In genomic region chr13:34719060-34719875, GRCh38 we compare ENCODE assay signal across 23 cellular contexts.
A peak's percentile ranks its signal among the peaks of the same experiment; 100 is the strongest.
DNase-seq lines count a peak whose midpoint lies in the region; ATAC-seq, FAIRE-seq and TF ChIP-seq lines count a peak whose summit lies in the region.
"Had no signal": no experiment of that assay in that cellular context is flagged by ENCODE, and none has a peak within 500 bp of the region (broad histone marks: within the 10 kb centered on the region; RNA-seq: fewer than 3 reads in every experiment).

No MANE protein-coding gene starts in this region.

- peak; percentile 82 for FAIRE-seq in D721Med (lab: Jason Lieb, UNC)
- FAIRE-seq in GM12891 (lab: Jason Lieb, UNC), result no peak
- FAIRE-seq: colon, GM12878, kidney had no signal

- H3K36me3 ChIP-seq in upper lobe of left lung, result no peaks in the 10 kb centered on the region
- H3K36me3 ChIP-seq: spleen had no signal

- no peaks in the 10 kb centered on the region for H3K4me1 ChIP-seq in upper lobe of left lung
- H3K4me1 ChIP-seq: spleen had no signal

- TF ChIP-seq EP300 in upper lobe of left lung (IDR thresholded peaks at IDR 0.05), result no peak

- H3K27me3 ChIP-seq in upper lobe of left lung, result no peaks in the 10 kb centered on the region
- H3K27me3 ChIP-seq: spleen had no signal

- TF ChIP-seq CTCF in D721Med (IDR thresholded peaks at IDR 0.05; ENCODE audit: insufficient read depth, missing control alignments) (no peak), upper lobe of left lung (IDR thresholded peaks at IDR 0.05) (no peak)

- ATAC-seq in upper lobe of left lung (ENCODE audit: low FRiP score in 2 of 2) (no peak), HG02588 (IDR thresholded peaks at IDR 0.05; ENCODE audit: unreplicated experiment) (no peak)
- ATAC-seq: activated T-helper 17 cell treated with anti-CD3 and anti-CD28 coated beads, Interleukin-2, amount 50 U/mL, for 72 hours; GM12878; Panc1 had no signal

- no peaks in the 10 kb centered on the region for H3K9me3 ChIP-seq in upper lobe of left lung

- no peak for DNase-seq in D721Med (ENCODE audit: insufficient read length, low spot score)
- DNase-seq in NCI-H1436 (lab: John Stamatoyannopoulos, UW), result peak; percentile 59
- DNase-seq in NCI-H82 (lab: John Stamatoyannopoulos, UW), result peak; percentile 89
- DNase-seq in kidney tubule cell (ENCODE audit: low spot score), result peak; percentile 62
- no peak for DNase-seq in GM12891 (ENCODE audit: insufficient read length, low spot score)
- DNase-seq in upper lobe of left lung, result no peak
- DNase-seq in effector CD4-positive, alpha-beta T cell, result no peak
- DNase-seq: activated CD4-positive, alpha-beta T cell treated with anti-CD3 and anti-CD28 coated beads, Interleukin-2, amount 10 ng/mL, durations not matched to agents 7 days and 5 days; activated naive CD8-positive, alpha-beta T cell treated with anti-CD3 and anti-CD28 coated beads, Interleukin-2, amount 10 ng/mL, durations not matched to agents 7 days and 5 days; CD4-positive, CD25-positive, alpha-beta regulatory T cell; HCEC 1CT; kidney; NCI-H187; spleen; stimulated activated CD4-positive, alpha-beta T cell treated with anti-CD3 and anti-CD28 coated beads, Interleukin-4, amount 100 ng/mL, for 1 hour; stimulated activated naive CD4-positive, alpha-beta T cell treated with Interleukin-2 at 50 U/mL for 16 hours had no signal

- no peak overlapping the region for H3K27ac ChIP-seq in upper lobe of left lung
- H3K27ac ChIP-seq: spleen, VCaP had no signal

- H3K4me3 ChIP-seq in upper lobe of left lung, result no peak overlapping the region
- H3K4me3 ChIP-seq: GM12878, lung, spleen had no signal

- WGBS in upper lobe of left lung, 2 donors, result 69 to 78% methylated on average over 4 of the region's 4 CpGs

- TF ChIP-seq POLR2A in GM12891 (IDR thresholded peaks at IDR 0.05; ENCODE audit: low read depth, low read length) (no peak), upper lobe of left lung (IDR thresholded peaks at IDR 0.05) (no peak)

TF ChIP-seq in GM12891, 5 proteins besides CTCF, POLR2A, EP300 and RAD21:
- no peak for TF ChIP-seq SPI1 (IDR thresholded peaks at IDR 0.05; ENCODE audit: low read depth, low read length)
- TF ChIP-seq PAX5 (IDR thresholded peaks at IDR 0.05; ENCODE audit: insufficient read depth, low read length, severe bottlenecking), result no peak
TF ChIP-seq in GM12891: peak in this region for 0.

Comparison
In these comparisons a context has a peak if more than half of its experiments do, and no peak if none do; other contexts are left out.
1. DNase-seq: peak in NCI-H1436 (single experiment), NCI-H82 (single experiment) and kidney tubule cell (single experiment); none in D721Med (single experiment), GM12891 (single experiment), upper lobe of left lung (0 of 2) and effector CD4-positive, alpha-beta T cell (single experiment).